ENCODE assay signal across 9 cellular contexts in the genomic region with DNA sequence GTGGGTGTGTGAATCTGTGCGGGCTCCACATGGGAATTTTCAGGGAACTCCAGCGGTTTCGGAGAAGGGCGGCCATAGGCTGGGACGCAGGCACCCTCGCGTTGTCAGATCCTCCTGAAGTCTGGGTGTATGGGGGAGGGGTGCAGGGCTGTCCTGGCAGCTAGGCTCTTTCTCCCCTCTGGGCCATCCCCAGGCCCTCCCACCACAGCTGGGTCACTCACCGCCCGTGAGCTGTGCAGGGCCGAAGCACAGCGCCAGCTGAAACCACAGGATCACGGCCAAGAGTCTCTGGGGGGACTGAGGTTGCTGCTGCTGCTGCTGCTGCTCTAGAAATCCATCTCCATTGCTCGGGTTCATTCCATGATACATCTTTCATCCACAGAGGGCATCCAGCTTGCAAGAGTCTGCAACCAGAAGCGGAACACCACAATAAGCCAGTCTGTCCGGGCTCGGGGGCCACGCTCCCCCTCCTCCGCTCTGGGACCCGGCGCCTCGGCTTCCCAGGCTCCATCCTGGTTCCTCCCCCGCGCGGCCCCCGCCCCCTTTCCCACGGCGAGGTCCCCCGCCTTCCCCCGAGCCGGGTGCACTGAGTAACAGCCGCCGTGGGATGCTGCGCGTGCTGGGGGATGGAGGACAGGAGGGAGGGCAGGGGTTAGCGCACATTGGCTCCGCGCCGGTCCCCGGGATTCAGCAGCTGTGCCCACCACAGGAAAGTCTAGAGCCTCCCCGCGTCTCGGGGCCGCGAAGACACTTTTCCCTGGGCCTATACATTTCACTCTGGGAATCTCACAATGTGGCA. TPM values are rescaled to one million over a fixed set of nuclear protein-coding genes. Genes with fewer than 3 reads are reported as not detected.
A peak's percentile ranks its signal among the peaks of the same experiment; 100 is the strongest.
DNase-seq lines count a peak whose midpoint lies in the region; ATAC-seq and TF ChIP-seq lines count a peak whose summit lies in the region.
"Had no signal": no experiment of that assay in that cellular context is flagged by ENCODE, and none has a peak within 500 bp of the region (broad histone marks: within the 10 kb centered on the region; RNA-seq: fewer than 3 reads in every experiment).

No MANE protein-coding gene starts in this region.

- no peak overlapping the region for H2BK12ac ChIP-seq in mesenchymal stem cell (ENCODE audit: low read length in 2 of 2)

- H4K91ac ChIP-seq in mesenchymal stem cell (ENCODE audit: low read length), result no peak overlapping the region

- no peak overlapping the region for H3K18ac ChIP-seq in mesenchymal stem cell (ENCODE audit: low read depth in 1 of 2, low read length in 2 of 2)

- ATAC-seq in activated B cell treated with CpG ODN at 0.5 μM for 24 hours (ENCODE audit: low read depth), result no peak
- ATAC-seq in HG03039 (IDR thresholded peaks at IDR 0.05; ENCODE audit: unreplicated experiment), result no peak

- H3K36me3 Mint-ChIP-seq in activated B cell treated with CpG ODN at 0.5 μM for 24 hours (ENCODE audit: low read depth), result no peaks in the 10 kb centered on the region

- H2BK5ac ChIP-seq in mesenchymal stem cell (ENCODE audit: low read depth, low read length, poor library complexity, severe bottlenecking), result no peak overlapping the region

- H3K36me3 ChIP-seq in mesenchymal stem cell (ENCODE audit: control insufficient read depth in 1 of 2, insufficient read depth in 2 of 2, low read depth in 1 of 2, low read length in 2 of 2), result no peaks in the 10 kb centered on the region
- H3K36me3 ChIP-seq in subcutaneous abdominal adipose tissue (ENCODE audit: control insufficient read depth in 5 of 5, insufficient read depth in 5 of 5, low read length in 5 of 5), result no peaks in the 10 kb centered on the region

- peaks cover 18% of the 10 kb centered on the region for H3K4me1 Mint-ChIP-seq in activated B cell treated with CpG ODN at 0.5 μM for 24 hours

- intact Hi-C loops in activated B cell treated with CpG ODN at 0.5 μM for 24 hours (cut with micrococcal nuclease), result loop anchor here (10.0 kb wide), 1 partner anchor 228 kb away; no protein-coding TSS in a partner anchor

- H2AFZ ChIP-seq in mesenchymal stem cell (ENCODE audit: low read depth, low read length), result no peak overlapping the region

- H3K27ac Mint-ChIP-seq in activated B cell treated with CpG ODN at 0.5 μM for 24 hours, result no peak overlapping the region

- TF ChIP-seq CTCF in AG04449 (IDR thresholded peaks at IDR 0.05; ENCODE audit: insufficient read depth, low read length, missing control alignments) (no peak), HL-60 (IDR thresholded peaks at IDR 0.05; ENCODE audit: insufficient read depth, low read length) (no peak), activated B cell treated with CpG ODN at 0.5 μM for 24 hours (IDR thresholded peaks at IDR 0.05) (no peak)

- no peak overlapping the region for H2BK120ac ChIP-seq in mesenchymal stem cell (ENCODE audit: low read depth, low read length)

- H3K9me3 ChIP-seq in mesenchymal stem cell (ENCODE audit: control insufficient read depth, low read length) (no peaks in the 10 kb centered on the region), subcutaneous abdominal adipose tissue (ENCODE audit: control insufficient read depth in 5 of 5, low read length in 5 of 5) (no peaks in the 10 kb centered on the region)

- no peaks in the 10 kb centered on the region for H3K79me1 ChIP-seq in mesenchymal stem cell (replicated peaks; ENCODE audit: low read length, poor library complexity, severe bottlenecking)

- no peak overlapping the region for H3K14ac ChIP-seq in mesenchymal stem cell (ENCODE audit: low read length in 2 of 2)

- H3K4me1 ChIP-seq in mesenchymal stem cell (ENCODE audit: control insufficient read depth, insufficient read depth, low read depth, low read length), result peaks cover 22% of the 10 kb centered on the region
- peaks cover 0 to 20% (median 19%) of the 10 kb centered on the region in 5 donors for H3K4me1 ChIP-seq in subcutaneous abdominal adipose tissue (ENCODE audit: control insufficient read depth in 5 of 5, insufficient read depth in 5 of 5, low read length in 5 of 5)

- no peaks in the 10 kb centered on the region for H3K9me3 Mint-ChIP-seq in activated B cell treated with CpG ODN at 0.5 μM for 24 hours

- peak overlapping the region; percentile 81 for H3K4me3 Mint-ChIP-seq in activated B cell treated with CpG ODN at 0.5 μM for 24 hours

- H3K27me3 ChIP-seq in HL-60 (ENCODE audit: insufficient read depth, poor library complexity, severe bottlenecking) (peaks cover 37% of the 10 kb centered on the region), mesenchymal stem cell (ENCODE audit: control insufficient read depth in 1 of 2, insufficient read depth in 1 of 2, low read length in 2 of 2) (peaks cover 65 to 71% of the 10 kb centered on the region in 2 experiments), subcutaneous abdominal adipose tissue (ENCODE audit: control insufficient read depth in 5 of 5, insufficient read depth in 4 of 5, low read length in 5 of 5) (peaks cover 9 to 40% (median 18%) of the 10 kb centered on the region in 5 donors)

- no peak overlapping the region for H2AK5ac ChIP-seq in mesenchymal stem cell (ENCODE audit: low read length, severe bottlenecking)

- peak overlapping the region; percentile 80 for H3K4me2 ChIP-seq in mesenchymal stem cell (ENCODE audit: low read length, poor library complexity, severe bottlenecking)

- H3K27ac ChIP-seq in HL-60 (replicated peaks) (no peak overlapping the region), mesenchymal stem cell (ENCODE audit: low read length, poor library complexity, severe bottlenecking) (no peak overlapping the region), subcutaneous abdominal adipose tissue (ENCODE audit: low read depth, low read length) (no peak overlapping the region)

- H3K9ac ChIP-seq in mesenchymal stem cell (ENCODE audit: low read length) (no peak overlapping the region), subcutaneous abdominal adipose tissue (ENCODE audit: low read length in 5 of 5) (no peak overlapping the region)

- peak overlapping the region; percentile 18 for H3K4me3 ChIP-seq in AG04449 (ENCODE audit: low read depth, low read length)
- peak overlapping the region; percentile 40 for H3K4me3 ChIP-seq in HL-60 (replicated peaks; ENCODE audit: insufficient read depth, low read length)
- peak overlapping the region in 1 of 2 experiments; percentile 58 for H3K4me3 ChIP-seq in mesenchymal stem cell (ENCODE audit: insufficient read depth in 1 of 2, low read depth in 1 of 2, low read length in 2 of 2)
- peak overlapping the region in 4 of 5 donors; percentile 52 to 64 (median 58) for H3K4me3 ChIP-seq in subcutaneous abdominal adipose tissue (ENCODE audit: low read depth in 1 of 5, low read length in 5 of 5)

- H3K27me3 Mint-ChIP-seq in activated B cell treated with CpG ODN at 0.5 μM for 24 hours, result peaks cover 54% of the 10 kb centered on the region

- H3K23ac ChIP-seq in mesenchymal stem cell (ENCODE audit: low read length in 2 of 2), result peak overlapping the region in 1 of 2 experiments; percentile 27

- CTCF ChIA-PET in AG04449 (lab: Yijun Ruan, JAX) (no interaction called here), activated B cell treated with CpG ODN at 0.5 μM for 24 hours (lab: Charles Lee) (interaction anchor here (0.8 to 1.3 kb wide), 2 partner anchors 8 to 229 kb away, joined by 3 to 4 read pairs; no protein-coding TSS in a partner anchor)

- POLR2A ChIA-PET in AG04449 (lab: Yijun Ruan, JAX), result no interaction called here
- POLR2A ChIA-PET in activated B cell treated with CpG ODN at 0.5 μM for 24 hours (lab: Charles Lee), result no interaction called here

- WGBS in mesenchymal stem cell, result 1% methylated on average over 33 of the region's 44 CpGs

- DNase-seq in AG04449 (ENCODE audit: low read depth, low spot score) (no peak), HL-60 (ENCODE audit: low read depth in 1 of 2, low spot score in 1 of 2) (no peak), activated B cell treated with CpG ODN at 0.5 μM for 24 hours (no peak), ecto neural progenitor cell (ENCODE audit: low spot score) (peak; percentile 72), mesenchymal stem cell (peak; percentile 4), midbrain (lab: John Stamatoyannopoulos, UW) (no peak)

- H3K4ac ChIP-seq in mesenchymal stem cell (ENCODE audit: low read depth in 1 of 2, low read length in 2 of 2), result no peak overlapping the region

- no peak overlapping the region for H4K8ac ChIP-seq in mesenchymal stem cell (ENCODE audit: low read length)

- no peak overlapping the region for H2BK15ac ChIP-seq in mesenchymal stem cell (ENCODE audit: low read depth, poor library complexity, severe bottlenecking)

RNA-seq across cellular contexts. Expression of gene SUSD4, which starts 0.7 kb away (rescaled TPM):
- not detected in 2 replicates for total RNA-seq in activated B cell treated with CpG ODN at 0.5 μM for 24 hours
- polyA plus RNA-seq in mesenchymal stem cell (2013, experiment 1 of 2), result 0.01 TPM
- not detected for polyA plus RNA-seq in mesenchymal stem cell (2013, experiment 2 of 2)
- total RNA-seq: endothelial cell of umbilical vein had no signal
- polyA plus RNA-seq: endothelial cell of umbilical vein had no signal

RNA-seq across cellular contexts. Expression of gene CCDC185, which starts 30.0 kb away (rescaled TPM):
- total RNA-seq in activated B cell treated with CpG ODN at 0.5 μM for 24 hours, result not detected in 2 replicates
- polyA plus RNA-seq in mesenchymal stem cell (2013, experiment 1 of 2), result not detected
- polyA plus RNA-seq in mesenchymal stem cell (2013, experiment 2 of 2), result not detected
- total RNA-seq: endothelial cell of umbilical vein had no signal
- polyA plus RNA-seq: endothelial cell of umbilical vein had no signal

Comparison
In these comparisons a context has a peak if more than half of its experiments do, and no peak if none do; other contexts are left out.
1. DNase-seq: peak in ecto neural progenitor cell (single experiment) and mesenchymal stem cell (single experiment); none in AG04449 (single experiment), HL-60 (0 of 2), activated B cell treated with CpG ODN at 0.5 μM for 24 hours (single experiment) and midbrain (single experiment).